In the genomic region with DNA sequence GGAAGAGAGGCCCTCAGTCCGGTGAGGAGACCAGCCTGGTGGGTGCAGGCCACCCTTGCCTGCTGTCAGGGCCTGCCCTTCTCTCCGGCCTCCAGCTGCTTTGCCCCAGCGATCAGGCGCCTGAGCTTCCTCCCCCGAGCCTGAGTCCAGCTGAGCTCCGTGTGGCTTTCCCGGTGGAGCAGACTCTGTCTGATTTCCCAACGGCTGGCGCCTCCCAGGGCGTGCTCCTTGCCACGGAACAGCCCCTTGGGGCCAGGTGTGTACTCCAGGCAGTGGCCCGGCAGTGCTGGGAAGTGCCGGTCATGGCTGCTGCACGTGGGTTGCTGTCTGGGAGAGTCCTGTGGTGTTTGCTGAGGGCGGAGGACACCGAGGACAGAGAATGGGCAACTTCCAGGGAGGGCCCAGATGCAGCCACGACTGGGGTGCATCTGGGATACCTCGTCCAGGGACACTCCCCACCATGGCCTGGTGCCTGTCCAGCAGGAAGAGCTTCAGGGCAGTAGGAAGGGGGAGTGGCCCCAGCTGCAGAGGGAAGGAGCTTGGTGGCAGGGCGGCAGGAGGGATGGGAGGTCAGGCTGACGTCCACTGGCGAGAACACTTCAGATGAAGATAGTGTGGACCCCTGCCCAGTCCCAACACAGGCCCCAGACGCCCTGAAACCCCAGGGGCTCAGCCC, we compare ENCODE assay signal across 11 cellular contexts. TPM values are rescaled to one million over a fixed set of nuclear protein-coding genes. Genes with fewer than 3 reads are reported as not detected.
DNase-seq lines count a peak whose midpoint lies in the region; ATAC-seq, FAIRE-seq and TF ChIP-seq lines count a peak whose summit lies in the region.
"Had no signal": no experiment of that assay in that cellular context is flagged by ENCODE, and none has a peak within 500 bp of the region (broad histone marks: within the 10 kb centered on the region; RNA-seq: fewer than 3 reads in every experiment).

No MANE protein-coding gene starts in this region.

- peaks cover 17% of the 10 kb centered on the region for H3F3A ChIP-seq in DOHH2 (ENCODE audit: control insufficient read depth, insufficient read depth)

- DNase-seq in RWPE2 (ENCODE audit: low spot score) = no peak
- peak; percentile 89 for DNase-seq in kidney
- peak; percentile 78 for DNase-seq in stomach
- no peak for DNase-seq in NCI-H146 (lab: John Stamatoyannopoulos, UW)
- DNase-seq in GM19239 (ENCODE audit: insufficient read length, low spot score) = no peak
- no peak for DNase-seq in NK-92 (lab: John Stamatoyannopoulos, UW; ENCODE audit: unreplicated experiment)
- DNase-seq: activated CD4-positive, alpha-beta T cell treated with anti-CD3 and anti-CD28 coated beads for 1 hour; DMS 273 treated with DMSO at 0.1 percent for 48 hours; RPMI8226 had no signal

- H3K9ac ChIP-seq in kidney (ENCODE audit: low read length in 2 of 2) = no peak overlapping the region

- no peaks in the 10 kb centered on the region for H3K9me3 ChIP-seq in DOHH2 (ENCODE audit: control insufficient read depth, insufficient read depth, low read length)
- H3K9me3 ChIP-seq in RWPE2 (ENCODE audit: severe bottlenecking) = no peaks in the 10 kb centered on the region
- H3K9me3 ChIP-seq in kidney (ENCODE audit: control insufficient read depth in 1 of 2, low read length in 2 of 2) = no peaks in the 10 kb centered on the region
- no peaks in the 10 kb centered on the region for H3K9me3 ChIP-seq in stomach

- intact Hi-C loops in kidney (cut with DNase I) = no loop called here
- intact Hi-C loops in stomach (cut with DNase I; ENCODE audit: low total_unique reads) = no loop called here

- peak; percentile 65 for ATAC-seq in RWPE2 (ENCODE audit: low read depth)
- no peak for ATAC-seq in HG03025 (IDR thresholded peaks at IDR 0.05; ENCODE audit: low FRiP score, unreplicated experiment)

- TF ChIP-seq CTCF in DOHH2 (IDR thresholded peaks at IDR 0.05; ENCODE audit: low read depth, low read length, poor library complexity, severe bottlenecking) (no peak), RWPE2 (IDR thresholded peaks at IDR 0.05; ENCODE audit: poor library complexity, severe bottlenecking) (no peak), kidney (IDR thresholded peaks at IDR 0.05; ENCODE audit: borderline replicate concordance, extremely low read depth, insufficient read depth) (no peak), stomach (IDR thresholded peaks at IDR 0.05) (no peak)

- H3K27me3 ChIP-seq in DOHH2 (ENCODE audit: control insufficient read depth, low read length) (0 out of 2 replicates have a peak, but pooled peaks cover under 1% of the 10 kb centered on the region), RWPE2 (ENCODE audit: insufficient read depth, poor library complexity, severe bottlenecking) (no peaks in the 10 kb centered on the region), stomach (peaks cover 0 to 41% (median 14%) of the 10 kb centered on the region in 3 donors)

- no peaks in the 10 kb centered on the region for H3K9me2 ChIP-seq in DOHH2 (replicated peaks; ENCODE audit: control insufficient read depth, low read length)

- 38 to 44% (median 40%) methylated on average over 8 to 22 of the region's 22 CpGs for WGBS in stomach, 5 donors

- TF ChIP-seq EP300 in stomach (IDR thresholded peaks at IDR 0.05) = no peak

- H3K27ac ChIP-seq in DOHH2 (ENCODE audit: low read depth, low read length) (peak overlapping the region; percentile 50), RWPE2 (ENCODE audit: poor library complexity, severe bottlenecking) (peak overlapping the region; percentile 42), kidney (ENCODE audit: low read depth in 2 of 2, low read length in 2 of 2) (peak overlapping the region; percentile 18 to 71), stomach (peak overlapping the region; percentile 28 to 84 (median 68))

- H4K20me1 ChIP-seq in DOHH2 (ENCODE audit: control insufficient read depth, insufficient read depth, low read depth, low read length) = no peaks in the 10 kb centered on the region; the same call in 1 of the 2 replicates

- no peak for TF ChIP-seq POLR2A in stomach (IDR thresholded peaks at IDR 0.05)

- H3K4me3 ChIP-seq in DOHH2 (ENCODE audit: low read length) (peak overlapping the region; percentile 58), RWPE2 (ENCODE audit: severe bottlenecking) (no peak overlapping the region), kidney (ENCODE audit: low read length in 2 of 2) (no peak overlapping the region), stomach (no peak overlapping the region)

- no peaks in the 10 kb centered on the region for H3K79me2 ChIP-seq in DOHH2 (ENCODE audit: control insufficient read depth, low read length)

- H3K36me3 ChIP-seq in DOHH2 (ENCODE audit: control insufficient read depth, low read length) = no peaks in the 10 kb centered on the region
- H3K36me3 ChIP-seq in RWPE2 (ENCODE audit: low read depth) = no peaks in the 10 kb centered on the region
- no peaks in the 10 kb centered on the region for H3K36me3 ChIP-seq in kidney (ENCODE audit: control insufficient read depth in 1 of 2, insufficient read depth in 2 of 2, low read length in 2 of 2)
- no peaks in the 10 kb centered on the region for H3K36me3 ChIP-seq in stomach

- H3K4me2 ChIP-seq in DOHH2 (ENCODE audit: low read length) = peak overlapping the region; percentile 71

- FAIRE-seq in kidney (lab: Jason Lieb, UNC) (no peak), GM19239 (lab: Jason Lieb, UNC) (no peak)

- H3K4me1 ChIP-seq in DOHH2 (ENCODE audit: control insufficient read depth, low read length) = peaks cover 48% of the 10 kb centered on the region
- H3K4me1 ChIP-seq in RWPE2 (ENCODE audit: insufficient read depth, poor library complexity, severe bottlenecking) = peaks cover 9% of the 10 kb centered on the region
- peaks cover 12 to 36% of the 10 kb centered on the region in 2 donors for H3K4me1 ChIP-seq in kidney (ENCODE audit: control insufficient read depth in 1 of 2, insufficient read depth in 1 of 2, low read depth in 1 of 2, low read length in 2 of 2)
- H3K4me1 ChIP-seq in stomach = peaks cover 54 to 71% (median 59%) of the 10 kb centered on the region in 4 donors

RNA-seq across cellular contexts. Expression of a gene that starts 22.5 kb away (rescaled TPM):
- total RNA-seq in kidney = 61.5 TPM
- polyA plus RNA-seq in kidney (ENCODE audit: insufficient read depth, low read depth, low replicate concordance) = 107 TPM
- total RNA-seq in stomach = 100 to 1,000 TPM in 2 of 5 donors, 10 to 100 TPM in 3; 25.7 to 452 (median 55.4) TPM
- 10 to 100 TPM; 29.3 to 49.1 (median 35.9) TPM for polyA plus RNA-seq in stomach

Comparison
In these comparisons a context has a peak if more than half of its experiments do, and no peak if none do; other contexts are left out.
1. DNase-seq: peak in kidney (single experiment) and stomach (single experiment); none in RWPE2 (single experiment), NCI-H146 (single experiment), GM19239 (single experiment) and NK-92 (single experiment).
2. Peak in every context shown above with its lines, with median percentiles within 50 percentile points of each other: H3K27ac ChIP-seq.